Comparison of ENCODE assay signal across 8 cellular contexts in the genomic region with DNA sequence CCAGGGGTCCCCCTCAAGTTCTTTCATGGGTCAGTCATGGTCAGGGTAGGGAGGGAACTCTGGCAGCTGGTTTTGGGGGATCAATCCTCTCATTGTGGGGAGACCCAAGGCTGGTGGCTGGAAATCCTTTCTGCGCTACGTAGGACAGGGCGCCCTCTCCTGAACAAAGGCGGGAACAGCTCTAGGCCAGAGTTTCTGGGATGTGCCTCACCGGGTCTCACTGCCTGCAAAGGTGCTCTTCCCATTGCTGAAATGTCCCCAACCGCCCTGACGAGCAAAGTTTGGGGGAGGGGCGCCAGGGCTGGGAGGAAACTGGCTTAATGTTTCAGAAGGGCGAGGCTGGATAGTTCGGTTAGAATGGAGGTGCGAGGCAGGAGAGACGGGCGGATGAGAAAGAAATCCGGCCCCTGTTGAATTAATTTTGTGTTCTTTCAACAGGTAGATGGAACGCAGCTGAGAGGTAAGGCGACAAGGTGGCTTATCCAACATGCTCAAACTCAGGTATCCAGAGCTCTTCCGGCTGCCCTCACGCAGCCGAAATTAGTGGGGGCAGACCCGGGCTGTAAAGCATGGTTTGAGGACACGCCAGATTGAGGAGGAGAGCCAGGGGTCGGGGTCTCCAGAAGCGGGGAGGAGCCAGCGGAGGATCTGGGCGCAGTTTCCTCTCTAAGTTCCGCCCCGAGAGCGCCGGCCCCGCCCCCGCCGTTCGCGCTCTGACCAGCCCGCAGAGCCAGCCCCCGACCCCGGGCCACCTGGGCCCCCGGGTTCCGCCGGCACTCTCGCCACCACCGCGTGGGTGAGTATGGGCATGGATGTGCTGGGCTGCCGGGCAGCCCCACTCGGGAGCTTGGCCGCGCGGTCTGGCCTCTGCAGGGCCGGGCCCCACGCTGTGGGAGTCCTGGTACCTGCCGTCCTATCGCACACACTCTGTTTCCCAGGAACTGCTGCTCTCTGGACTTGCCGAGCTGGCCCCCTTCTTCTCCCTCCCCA. TPM values are rescaled to one million over a fixed set of nuclear protein-coding genes. Genes with fewer than 3 reads are reported as not detected.
DNase-seq lines count a peak whose midpoint lies in the region; TF ChIP-seq lines count a peak whose summit lies in the region.

A gene (plus strand): TSS at position 705 of the 990 bp plus-strand sequence. CDS start 2,700 bp downstream, outside the sequence.

- no TSS peak for BruUV-seq in MCF 10A (replicated peaks; lab: Mats Ljungman, UMichigan)

- H3K27ac Mint-ChIP-seq in MCF 10A (ENCODE audit: low read depth, unreplicated experiment): peak within 1 kb of the TSS; percentile 61

- POLR2A ChIA-PET in MCF 10A (lab: Yijun Ruan, JAX): interaction anchor here (0.6 to 4.7 kb wide), 12 partner anchors 8 to 1699 kb away, joined by 3 to 61 read pairs (median 4); a partner anchor contains a TSS

- H3K4me3 ChIP-seq in iPS-18c (ENCODE audit: insufficient read depth, low read depth, low read length) (peak within 1 kb of the TSS; percentile 62), skin epidermis (peak within 1 kb of the TSS; percentile 48 to 79 (median 58))

- H3K27me3 Mint-ChIP-seq in MCF 10A (ENCODE audit: insufficient read depth, unreplicated experiment): no peaks in the 10 kb centered on the region

- peak; percentile 44 for TF ChIP-seq CTCF in MCF 10A (IDR thresholded peaks at IDR 0.05; ENCODE audit: unreplicated experiment)

- no peaks in the 10 kb centered on the region for H3K9me3 Mint-ChIP-seq in MCF 10A (ENCODE audit: unreplicated experiment)

- H3K27ac ChIP-seq in skin epidermis: peak within 1 kb of the TSS; percentile 54 to 90 (median 79)

- H3K4me3 Mint-ChIP-seq in MCF 10A (ENCODE audit: unreplicated experiment): peak within 1 kb of the TSS; percentile 81

- no peaks in the 10 kb centered on the region for H3K9me3 ChIP-seq in iPS-18c (ENCODE audit: control insufficient read depth, insufficient read depth, low read length)

- peaks cover 15% of the 10 kb centered on the region for H3K4me1 Mint-ChIP-seq in MCF 10A (ENCODE audit: insufficient read depth, unreplicated experiment)

- DNase-seq in GM03348 (ENCODE audit: low spot score) (peak; percentile 83), HCEC 1CT (peak; percentile 64), NCI-H1092 treated with DMSO at 0.1 percent for 48 hours (lab: John Stamatoyannopoulos, UW) (peak; percentile 57), T-helper 9 cell (peak; percentile 56), MCF 10A (ENCODE audit: unreplicated experiment) (peak; percentile 77), NCI-H1048 (lab: John Stamatoyannopoulos, UW) (no peak)

- H3K36me3 Mint-ChIP-seq in MCF 10A (ENCODE audit: insufficient read depth, unreplicated experiment): no peaks in the 10 kb centered on the region

- intact Hi-C loops in MCF 10A (cut with micrococcal nuclease): loop anchor here (2.0 to 10.0 kb wide), 3 partner anchors 61 to 353 kb away; no protein-coding TSS in a partner anchor

- CTCF ChIA-PET in MCF 10A (lab: Yijun Ruan, JAX): interaction anchor here (0.5 to 5.6 kb wide), 29 partner anchors 9 to 981 kb away, joined by 3 to 43 read pairs (median 6); a partner anchor contains a TSS

RNA-seq across cellular contexts. Expression of the gene that starts here (rescaled TPM):
- total RNA-seq in MCF 10A (2022): 27.2 and 28.2 TPM in 2 replicates
